In the genomic region with DNA sequence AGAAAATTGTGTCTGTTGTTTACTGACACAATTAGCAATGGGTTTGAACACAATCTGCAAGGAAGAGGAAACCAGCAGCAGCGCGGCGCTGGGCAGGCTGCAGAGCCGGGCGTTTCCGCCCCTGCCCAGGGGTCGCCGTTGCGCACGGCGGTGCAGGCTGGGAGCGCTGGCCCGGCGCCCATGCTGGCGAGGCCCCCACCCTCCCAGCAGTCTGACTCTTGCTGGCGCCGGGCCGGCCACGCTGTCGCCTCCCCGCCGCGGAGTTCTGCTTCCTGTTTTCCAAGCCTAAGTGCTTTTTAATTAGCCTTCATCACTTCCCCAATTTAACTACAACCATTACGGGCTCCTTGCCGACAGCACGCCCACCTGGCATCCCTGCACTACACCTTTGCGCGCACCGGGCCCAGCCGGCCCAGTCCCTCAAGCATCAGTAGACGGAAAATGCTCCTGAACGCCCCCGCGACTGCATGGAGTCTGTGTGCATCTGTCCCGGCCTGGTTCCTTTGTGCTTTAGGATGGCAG, we compare ENCODE assay signal across 8 cellular contexts.
A peak's percentile ranks its signal among the peaks of the same experiment; 100 is the strongest.
DNase-seq lines count a peak whose midpoint lies in the region; ATAC-seq and TF ChIP-seq lines count a peak whose summit lies in the region.

No MANE protein-coding gene starts in this region.

- H3K9me3 ChIP-seq in Karpas-422 (ENCODE audit: low read length): no peaks in the 10 kb centered on the region
- H3K9me3 ChIP-seq in RWPE2 (ENCODE audit: severe bottlenecking): no peaks in the 10 kb centered on the region
- H3K9me3 ChIP-seq in duodenal mucosa (ENCODE audit: control insufficient read depth in 1 of 2, low read length in 2 of 2): no peaks in the 10 kb centered on the region
- H3K9me3 ChIP-seq in right lobe of liver: no peaks in the 10 kb centered on the region

- no peaks in the 10 kb centered on the region for H3K9me2 ChIP-seq in Karpas-422 (replicated peaks; ENCODE audit: insufficient read depth, low read length)

- ATAC-seq in RWPE2 (ENCODE audit: low read depth): peak; percentile 50
- peak; percentile 89 to 91 (median 90) for ATAC-seq in right lobe of liver
- peak; percentile 72 for ATAC-seq in stimulated activated memory B cell treated with anti-CD40 and anti-IgM and Interleukin-4, amounts not matched to agents 10 μg/mL and 1 μg/mL and 100 μg/mL, for 72 hours
- ATAC-seq in HG03196 (IDR thresholded peaks at IDR 0.05; ENCODE audit: unreplicated experiment): no peak

- TF ChIP-seq CTCF in RWPE2 (IDR thresholded peaks at IDR 0.05; ENCODE audit: poor library complexity, severe bottlenecking) (no peak), right lobe of liver (IDR thresholded peaks at IDR 0.05) (no peak)

- peaks cover 21% of the 10 kb centered on the region for H3K4me1 ChIP-seq in Karpas-422 (ENCODE audit: low read length)
- no peaks in the 10 kb centered on the region for H3K4me1 ChIP-seq in RWPE2 (ENCODE audit: insufficient read depth, poor library complexity, severe bottlenecking)
- H3K4me1 ChIP-seq in duodenal mucosa (ENCODE audit: control insufficient read depth in 1 of 2, insufficient read depth in 2 of 2, low read length in 2 of 2): peaks cover 0 to 3% of the 10 kb centered on the region in 2 donors
- H3K4me1 ChIP-seq in right lobe of liver: peaks cover 0 to 6% (median 0%) of the 10 kb centered on the region in 4 donors

- H3K9ac ChIP-seq in Karpas-422 (ENCODE audit: low read length) (no peak overlapping the region), duodenal mucosa (ENCODE audit: low read depth in 1 of 2, low read length in 2 of 2) (no peak overlapping the region)

- H2AFZ ChIP-seq in Karpas-422 (ENCODE audit: low read length): peak overlapping the region; percentile 67; the same call in 1 of the 2 replicates

- no peaks in the 10 kb centered on the region for H4K20me1 ChIP-seq in Karpas-422 (ENCODE audit: insufficient read depth, low read depth, low read length)

- intact Hi-C loops in right lobe of liver (cut with DNase I): no loop called here

- no peak for TF ChIP-seq POLR2A in right lobe of liver (IDR thresholded peaks at IDR 0.05)

- no peaks in the 10 kb centered on the region for H3K36me3 Mint-ChIP-seq in stimulated activated memory B cell treated with anti-CD40 and anti-IgM and Interleukin-4, amounts not matched to agents 10 μg/mL and 1 μg/mL and 100 μg/mL, for 72 hours

- peak; percentile 0 for DNase-seq in stimulated activated naive CD4-positive, alpha-beta T cell treated with Interleukin-2 at 50 U/mL for 16 hours (lab: John Stamatoyannopoulos, UW)
- no peak for DNase-seq in stimulated activated naive CD4-positive, alpha-beta T cell (lab: John Stamatoyannopoulos, UW)
- peak; percentile 69 for DNase-seq in Karpas-422
- no peak for DNase-seq in RWPE2 (ENCODE audit: low spot score)
- DNase-seq in right lobe of liver: peak; percentile 75 to 77 (median 75)

- H3K36me3 ChIP-seq in Karpas-422 (ENCODE audit: insufficient read depth, low read length) (no peaks in the 10 kb centered on the region), RWPE2 (ENCODE audit: low read depth) (no peaks in the 10 kb centered on the region), duodenal mucosa (ENCODE audit: control insufficient read depth in 1 of 2, insufficient read depth in 2 of 2, low read length in 2 of 2) (no peaks in the 10 kb centered on the region), right lobe of liver (no peaks in the 10 kb centered on the region)

- H3K27me3 ChIP-seq in Karpas-422 (ENCODE audit: low read length): no peaks in the 10 kb centered on the region
- H3K27me3 ChIP-seq in RWPE2 (ENCODE audit: insufficient read depth, poor library complexity, severe bottlenecking): no peaks in the 10 kb centered on the region
- no peaks in the 10 kb centered on the region for H3K27me3 ChIP-seq in duodenal mucosa (ENCODE audit: control insufficient read depth in 1 of 2, insufficient read depth in 2 of 2, low read length in 2 of 2)
- no peaks in the 10 kb centered on the region for H3K27me3 ChIP-seq in right lobe of liver

- H3K27ac ChIP-seq in Karpas-422 (ENCODE audit: low read length) (no peak overlapping the region), RWPE2 (ENCODE audit: poor library complexity, severe bottlenecking) (no peak overlapping the region), duodenal mucosa (ENCODE audit: low read depth, low read length) (no peak overlapping the region), right lobe of liver (peak overlapping the region in 1 of 3 donors; percentile 13)

- no peaks in the 10 kb centered on the region for H3K79me2 ChIP-seq in Karpas-422 (ENCODE audit: low read length)

- WGBS in right lobe of liver (ENCODE audit: insufficient coverage, low coverage, low lambda C conversion rate, missing lambda C conversion rate): 2% methylated on average over 17 of the region's 35 CpGs

- H3K27ac Mint-ChIP-seq in stimulated activated memory B cell treated with anti-CD40 and anti-IgM and Interleukin-4, amounts not matched to agents 10 μg/mL and 1 μg/mL and 100 μg/mL, for 72 hours: peak overlapping the region; percentile 20

- H3K4me3 ChIP-seq in Karpas-422 (ENCODE audit: low read length): no peak overlapping the region
- H3K4me3 ChIP-seq in RWPE2 (ENCODE audit: severe bottlenecking): peak overlapping the region; percentile 17
- H3K4me3 ChIP-seq in duodenal mucosa (ENCODE audit: low read depth in 1 of 2, low read length in 2 of 2): peak overlapping the region; percentile 53 to 66
- H3K4me3 ChIP-seq in right lobe of liver: peak overlapping the region; percentile 15 to 34 (median 20)

- peaks cover 7% of the 10 kb centered on the region for H3K4me1 Mint-ChIP-seq in stimulated activated memory B cell treated with anti-CD40 and anti-IgM and Interleukin-4, amounts not matched to agents 10 μg/mL and 1 μg/mL and 100 μg/mL, for 72 hours

- peaks cover 58% of the 10 kb centered on the region for H3K27me3 Mint-ChIP-seq in stimulated activated memory B cell treated with anti-CD40 and anti-IgM and Interleukin-4, amounts not matched to agents 10 μg/mL and 1 μg/mL and 100 μg/mL, for 72 hours

- no peaks in the 10 kb centered on the region for H3K9me3 Mint-ChIP-seq in stimulated activated memory B cell treated with anti-CD40 and anti-IgM and Interleukin-4, amounts not matched to agents 10 μg/mL and 1 μg/mL and 100 μg/mL, for 72 hours

- peak overlapping the region; percentile 14 for H3K4me2 ChIP-seq in Karpas-422 (ENCODE audit: low read depth, low read length, poor library complexity, severe bottlenecking)

- H3K4me3 Mint-ChIP-seq in stimulated activated memory B cell treated with anti-CD40 and anti-IgM and Interleukin-4, amounts not matched to agents 10 μg/mL and 1 μg/mL and 100 μg/mL, for 72 hours: peak overlapping the region; percentile 74

Comparison
In these comparisons a context has a peak if more than half of its experiments do, and no peak if none do; other contexts are left out.
1. DNase-seq: peak in stimulated activated naive CD4-positive, alpha-beta T cell treated with Interleukin-2 at 50 U/mL for 16 hours (single experiment), Karpas-422 (single experiment) and right lobe of liver (3 of 3); none in stimulated activated naive CD4-positive, alpha-beta T cell (0 of 6) and RWPE2 (single experiment).